ENCODE assay signal across 1 cellular context in the genomic region with DNA sequence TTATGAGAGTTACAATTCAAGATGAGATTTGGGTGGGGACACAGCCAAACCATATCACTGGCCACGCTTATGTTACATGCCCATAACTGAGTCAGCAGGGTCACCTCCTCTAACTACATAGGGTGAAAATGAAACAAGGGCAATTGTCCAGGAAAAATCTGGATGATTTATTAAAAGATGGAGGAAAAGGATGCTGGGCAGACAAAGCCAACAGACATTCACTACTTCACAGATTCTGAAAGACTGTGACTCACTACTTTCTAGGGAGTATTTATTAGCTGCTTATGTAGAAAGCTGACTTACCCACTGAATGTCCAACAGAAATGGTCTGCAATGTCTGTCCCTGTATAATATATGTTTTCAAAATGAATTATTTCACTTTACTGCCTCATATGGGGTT.
TF ChIP-seq lines count a peak whose summit lies in the region.

No MANE protein-coding gene starts in this region.

TF ChIP-seq in HepG2, 621 proteins besides CTCF, POLR2A, EP300 and RAD21 (continued from another document):
- TF ChIP-seq, protein P1, sequence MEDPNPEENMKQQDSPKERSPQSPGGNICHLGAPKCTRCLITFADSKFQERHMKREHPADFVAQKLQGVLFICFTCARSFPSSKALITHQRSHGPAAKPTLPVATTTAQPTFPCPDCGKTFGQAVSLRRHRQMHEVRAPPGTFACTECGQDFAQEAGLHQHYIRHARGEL (CRISPR knock-in tag; IDR thresholded peaks at IDR 0.05), result no peak
- TF ChIP-seq ZNF235 (CRISPR knock-in tag; IDR thresholded peaks at IDR 0.05; ENCODE audit: borderline replicate concordance), result no peak
- no peak for TF ChIP-seq ZNF20 (CRISPR knock-in tag; IDR thresholded peaks at IDR 0.05)
